Comparison of ENCODE assay signal across 12 cellular contexts in genomic region chr19:33804021-33804799, GRCh38. TPM values are rescaled to one million over a fixed set of nuclear protein-coding genes. Genes with fewer than 3 reads are reported as not detected.
DNase-seq lines count a peak whose midpoint lies in the region; ATAC-seq and TF ChIP-seq lines count a peak whose summit lies in the region.
"Had no signal": no experiment of that assay in that cellular context is flagged by ENCODE, and none has a peak within 500 bp of the region (broad histone marks: within the 10 kb centered on the region; RNA-seq: fewer than 3 reads in every experiment).

No MANE protein-coding gene starts in this region.

- intact Hi-C loops in stomach (cut with DNase I; ENCODE audit: low total_unique reads): no loop called here

- TF ChIP-seq CTCF in HEK293 (tag by site-specific recombination; IDR thresholded peaks at IDR 0.05) (no peak), stomach (IDR thresholded peaks at IDR 0.05) (no peak), WERI-Rb-1 (IDR thresholded peaks at IDR 0.05; ENCODE audit: low read depth, low read length) (no peak)

- H3K27ac ChIP-seq in HEK293 (ENCODE audit: extremely low read depth, low read depth, low read length) (no peak overlapping the region), cingulate gyrus (ENCODE audit: low read depth, low read length) (peak overlapping the region; percentile 87), stomach (peak overlapping the region; percentile 56 to 86 (median 74)), WERI-Rb-1 (no peak overlapping the region)
- H3K27ac ChIP-seq: neutrophil had no signal

- DNase-seq in iris pigment epithelial cell (ENCODE audit: low read depth): peak; percentile 72
- DNase-seq in stomach: peak; percentile 95
- DNase-seq in GM19238 (ENCODE audit: insufficient read length, low spot score): no peak
- DNase-seq in NCI-H774 (lab: John Stamatoyannopoulos, UW): no peak
- DNase-seq in WERI-Rb-1: no peak
- DNase-seq: activated CD4-positive, alpha-beta T cell treated with anti-CD3 and anti-CD28 coated beads for 36 hours; hippocampal formation had no signal

- no peak for ATAC-seq in HG02938 (IDR thresholded peaks at IDR 0.05; ENCODE audit: unreplicated experiment)
- ATAC-seq: activated CD4-positive, alpha-beta T cell treated with anti-CD3 and anti-CD28 coated beads for 36 hours had no signal

- no peaks in the 10 kb centered on the region for H3K9me3 ChIP-seq in HEK293 (ENCODE audit: control insufficient read depth, insufficient read depth, low read depth, low read length)
- H3K9me3 ChIP-seq in stomach: no peaks in the 10 kb centered on the region
- H3K9me3 ChIP-seq in WERI-Rb-1 (ENCODE audit: severe bottlenecking): no peaks in the 10 kb centered on the region
- H3K9me3 ChIP-seq: HAP-1, neutrophil had no signal

- CTCF ChIA-PET in HEK293 (lab: Yijun Ruan, JAX): interaction anchor here (0.6 to 1.5 kb wide), 3 partner anchors 9 to 292 kb away, joined by 3 to 6 read pairs (median 4); no protein-coding TSS in a partner anchor

- peaks cover 58 to 87% of the 10 kb centered on the region in 2 experiments for H3K36me3 ChIP-seq in HEK293 (ENCODE audit: control insufficient read depth in 2 of 2, insufficient read depth in 1 of 2, low read length in 2 of 2)
- H3K36me3 ChIP-seq in stomach: peaks cover 13 to 74% (median 59%) of the 10 kb centered on the region in 4 donors
- peaks cover 92% of the 10 kb centered on the region for H3K36me3 ChIP-seq in WERI-Rb-1
- H3K36me3 ChIP-seq: neutrophil had no signal

- TF ChIP-seq EP300 in stomach (IDR thresholded peaks at IDR 0.05): no peak

- H3K4me1 ChIP-seq in HEK293 (ENCODE audit: control insufficient read depth, insufficient read depth, low read length): no peaks in the 10 kb centered on the region
- peaks cover 12 to 67% (median 47%) of the 10 kb centered on the region in 4 donors for H3K4me1 ChIP-seq in stomach

- 40 to 59% (median 41%) methylated on average over 8 to 10 of the region's 10 CpGs for WGBS in stomach, 5 donors

- POLR2A ChIA-PET in HEK293 (lab: Yijun Ruan, JAX): interaction anchor here (1.7 to 1.9 kb wide), 2 partner anchors 8 to 15 kb away, joined by 7 read pairs; partner anchors contain the start of gene KCTD15

- TF ChIP-seq POLR2A in stomach (IDR thresholded peaks at IDR 0.05): no peak

- H3K4me3 ChIP-seq in HEK293 (ENCODE audit: low read depth, low read length): no peak overlapping the region
- no peak overlapping the region for H3K4me3 ChIP-seq in stomach
- no peak overlapping the region for H3K4me3 ChIP-seq in WERI-Rb-1 (ENCODE audit: low read depth, low read length)
- H3K4me3 ChIP-seq: HAP-1 had no signal

- H3K27me3 ChIP-seq in stomach (no peaks in the 10 kb centered on the region), WERI-Rb-1 (ENCODE audit: insufficient read depth, low read depth, severe bottlenecking) (no peaks in the 10 kb centered on the region)

TF ChIP-seq in HEK293, 187 proteins besides CTCF, POLR2A, EP300 and RAD21:
- TF ChIP-seq, protein P1, sequence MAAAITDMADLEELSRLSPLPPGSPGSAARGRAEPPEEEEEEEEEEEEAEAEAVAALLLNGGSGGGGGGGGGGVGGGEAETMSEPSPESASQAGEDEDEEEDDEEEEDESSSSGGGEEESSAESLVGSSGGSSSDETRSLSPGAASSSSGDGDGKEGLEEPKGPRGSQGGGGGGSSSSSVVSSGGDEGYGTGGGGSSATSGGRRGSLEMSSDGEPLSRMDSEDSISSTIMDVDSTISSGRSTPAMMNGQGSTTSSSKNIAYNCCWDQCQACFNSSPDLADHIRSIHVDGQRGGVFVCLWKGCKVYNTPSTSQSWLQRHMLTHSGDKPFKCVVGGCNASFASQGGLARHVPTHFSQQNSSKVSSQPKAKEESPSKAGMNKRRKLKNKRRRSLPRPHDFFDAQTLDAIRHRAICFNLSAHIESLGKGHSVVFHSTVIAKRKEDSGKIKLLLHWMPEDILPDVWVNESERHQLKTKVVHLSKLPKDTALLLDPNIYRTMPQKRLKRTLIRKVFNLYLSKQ (tag by site-specific recombination; IDR thresholded peaks at IDR 0.05; ENCODE audit: borderline replicate concordance): no peak
- TF ChIP-seq, protein P2, sequence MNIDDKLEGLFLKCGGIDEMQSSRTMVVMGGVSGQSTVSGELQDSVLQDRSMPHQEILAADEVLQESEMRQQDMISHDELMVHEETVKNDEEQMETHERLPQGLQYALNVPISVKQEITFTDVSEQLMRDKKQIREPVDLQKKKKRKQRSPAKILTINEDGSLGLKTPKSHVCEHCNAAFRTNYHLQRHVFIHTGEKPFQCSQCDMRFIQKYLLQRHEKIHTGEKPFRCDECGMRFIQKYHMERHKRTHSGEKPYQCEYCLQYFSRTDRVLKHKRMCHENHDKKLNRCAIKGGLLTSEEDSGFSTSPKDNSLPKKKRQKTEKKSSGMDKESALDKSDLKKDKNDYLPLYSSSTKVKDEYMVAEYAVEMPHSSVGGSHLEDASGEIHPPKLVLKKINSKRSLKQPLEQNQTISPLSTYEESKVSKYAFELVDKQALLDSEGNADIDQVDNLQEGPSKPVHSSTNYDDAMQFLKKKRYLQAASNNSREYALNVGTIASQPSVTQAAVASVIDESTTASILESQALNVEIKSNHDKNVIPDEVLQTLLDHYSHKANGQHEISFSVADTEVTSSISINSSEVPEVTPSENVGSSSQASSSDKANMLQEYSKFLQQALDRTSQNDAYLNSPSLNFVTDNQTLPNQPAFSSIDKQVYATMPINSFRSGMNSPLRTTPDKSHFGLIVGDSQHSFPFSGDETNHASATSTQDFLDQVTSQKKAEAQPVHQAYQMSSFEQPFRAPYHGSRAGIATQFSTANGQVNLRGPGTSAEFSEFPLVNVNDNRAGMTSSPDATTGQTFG (tag by site-specific recombination; IDR thresholded peaks at IDR 0.05; ENCODE audit: borderline replicate concordance): 0 out of 2 replicates have a peak, but pooled peaks have one; percentile 4
TF ChIP-seq in HEK293: peak in this region for 1.

RNA-seq across cellular contexts. Expression of gene KCTD15, which starts 7.5 kb away (rescaled TPM):
- total RNA-seq in stomach: 100 to 1,000 TPM in 1 of 5 donors, 10 to 100 TPM in 4; 16.5 to 172 (median 32.4) TPM
- 10 to 100 TPM; 14.1 to 28.8 (median 18.2) TPM for polyA plus RNA-seq in stomach

Comparison
In these comparisons a context has a peak if more than half of its experiments do, and no peak if none do; other contexts are left out.
1. H3K27ac ChIP-seq: peak in cingulate gyrus (single experiment) and stomach (5 of 5); none in HEK293 (single experiment) and WERI-Rb-1 (single experiment).
2. DNase-seq: peak in iris pigment epithelial cell (single experiment) and stomach (single experiment); none in GM19238 (single experiment), NCI-H774 (single experiment) and WERI-Rb-1 (single experiment).